12 cellular contexts compared by ENCODE assay signal in genomic region chr12:67681145-67681778, GRCh38. TPM values are rescaled to one million over a fixed set of nuclear protein-coding genes. Genes with fewer than 3 reads are reported as not detected.
DNase-seq lines count a peak whose midpoint lies in the region; ATAC-seq, FAIRE-seq and TF ChIP-seq lines count a peak whose summit lies in the region.
"Had no signal": no experiment of that assay in that cellular context is flagged by ENCODE, and none has a peak within 500 bp of the region (broad histone marks: within the 10 kb centered on the region; RNA-seq: fewer than 3 reads in every experiment).

No MANE protein-coding gene starts in this region.

- H3K9ac ChIP-seq in endothelial cell of umbilical vein (replicated peaks; ENCODE audit: extremely low read depth, insufficient read depth, low read length) = no peak overlapping the region

- H3K4me1 ChIP-seq in endothelial cell of umbilical vein (ENCODE audit: control insufficient read depth, extremely low read depth, insufficient read depth, low read length) = no peaks in the 10 kb centered on the region
- no peaks in the 10 kb centered on the region for H3K4me1 ChIP-seq in lung (ENCODE audit: control insufficient read depth in 2 of 2, insufficient read depth in 2 of 2, low read length in 2 of 2)
- no peaks in the 10 kb centered on the region for H3K4me1 ChIP-seq in upper lobe of right lung

- TF ChIP-seq CTCF in endothelial cell of umbilical vein (IDR thresholded peaks at IDR 0.05; ENCODE audit: extremely low read depth in 1 of 2, insufficient read depth in 1 of 2, low read depth in 1 of 2, low read length in 2 of 2) (no peak), lung (IDR thresholded peaks at IDR 0.05; ENCODE audit: control extremely low read depth, extremely low read depth) (no peak), upper lobe of right lung (IDR thresholded peaks at IDR 0.05) (no peak)

- BruUV-seq in endothelial cell of umbilical vein (replicated peaks; lab: Mats Ljungman, UMichigan) = no TSS peak

- ATAC-seq in lung (ENCODE audit: insufficient read depth, low FRiP score) (peak; percentile 41), upper lobe of right lung (peak; percentile 53), HG02588 (IDR thresholded peaks at IDR 0.05; ENCODE audit: unreplicated experiment) (no peak), GM18505 (IDR thresholded peaks at IDR 0.05; ENCODE audit: unreplicated experiment) (no peak), HG03108 (IDR thresholded peaks at IDR 0.05; ENCODE audit: unreplicated experiment) (no peak)
- ATAC-seq: GM23338 had no signal

- H3K27me3 ChIP-seq in MG63 = no peaks in the 10 kb centered on the region
- peaks cover 0 to 1% of the 10 kb centered on the region in 2 experiments for H3K27me3 ChIP-seq in endothelial cell of umbilical vein (ENCODE audit: control insufficient read depth in 2 of 2, insufficient read depth in 2 of 2, low read length in 2 of 2)
- H3K27me3 ChIP-seq in lung (ENCODE audit: control insufficient read depth, insufficient read depth) = no peaks in the 10 kb centered on the region
- no peaks in the 10 kb centered on the region for H3K27me3 ChIP-seq in upper lobe of right lung

- CTCF ChIA-PET in endothelial cell of umbilical vein (lab: Charles Lee) = interaction anchor here (0.6 to 1.3 kb wide), 9 partner anchors 10 to 325 kb away, joined by 3 to 5 read pairs (median 3); partner anchors contain the start of gene DYRK2

- H3K4me3 ChIP-seq in MG63 = no peak overlapping the region
- no peak overlapping the region for H3K4me3 ChIP-seq in endothelial cell of umbilical vein (replicated peaks in 1 of 3; ENCODE audit: insufficient read depth in 1 of 3, low read depth in 1 of 3, low read length in 3 of 3)
- no peak overlapping the region for H3K4me3 ChIP-seq in lung
- H3K4me3 ChIP-seq in upper lobe of right lung = no peak overlapping the region
- H3K4me3 ChIP-seq: GM23338 had no signal

- H3K4me2 ChIP-seq in endothelial cell of umbilical vein (ENCODE audit: insufficient read depth, low read length) = no peak overlapping the region
- H3K4me2 ChIP-seq: GM23338 had no signal

- H3K36me3 ChIP-seq in MG63 = no peaks in the 10 kb centered on the region
- H3K36me3 ChIP-seq in endothelial cell of umbilical vein (ENCODE audit: control insufficient read depth in 2 of 2, extremely low read depth in 1 of 2, insufficient read depth in 2 of 2, low read length in 2 of 2) = no peaks in the 10 kb centered on the region
- no peaks in the 10 kb centered on the region for H3K36me3 ChIP-seq in lung (ENCODE audit: control insufficient read depth in 2 of 2, insufficient read depth in 2 of 2, low read length in 2 of 2)
- no peaks in the 10 kb centered on the region for H3K36me3 ChIP-seq in upper lobe of right lung

- 75 to 92% methylated on average over 3 of the region's 3 CpGs for WGBS in lung, 2 donors

- POLR2A ChIA-PET in endothelial cell of umbilical vein (lab: Charles Lee) = no interaction called here

- H3K79me2 ChIP-seq in endothelial cell of umbilical vein (ENCODE audit: control insufficient read depth, insufficient read depth, low read length) = no peaks in the 10 kb centered on the region

- H3K9me1 ChIP-seq in endothelial cell of umbilical vein (replicated peaks; ENCODE audit: control insufficient read depth, extremely low read depth, insufficient read depth, low read length) = no peaks in the 10 kb centered on the region

- no peak for FAIRE-seq in endothelial cell of umbilical vein (lab: Jason Lieb, UNC)

- TF ChIP-seq POLR2A in endothelial cell of umbilical vein (IDR thresholded peaks at IDR 0.05; ENCODE audit: low read depth, low read length) (no peak), GM18505 (IDR thresholded peaks at IDR 0.05; ENCODE audit: borderline replicate concordance, extremely low read depth, insufficient read depth, insufficient read length) (no peak)

- H3K9me3 ChIP-seq in MG63 (no peaks in the 10 kb centered on the region), endothelial cell of umbilical vein (replicated peaks; ENCODE audit: control insufficient read depth, insufficient read depth, low read length) (no peaks in the 10 kb centered on the region), lung (ENCODE audit: control insufficient read depth in 2 of 2, insufficient read depth in 1 of 2, low read length in 1 of 2) (no peaks in the 10 kb centered on the region), upper lobe of right lung (no peaks in the 10 kb centered on the region)

- H3K27ac ChIP-seq in endothelial cell of umbilical vein (ENCODE audit: insufficient read depth, low read depth, low read length) (no peak overlapping the region), lung (ENCODE audit: low read depth in 1 of 2, low read length in 1 of 2) (peak overlapping the region in 1 of 2 donors; percentile 63), upper lobe of right lung (no peak overlapping the region)

- H4K20me1 ChIP-seq in endothelial cell of umbilical vein (replicated peaks; ENCODE audit: control insufficient read depth, extremely low read depth, insufficient read depth, low read length) = no peaks in the 10 kb centered on the region

- intact Hi-C loops in endothelial cell of umbilical vein (cut with micrococcal nuclease) = no loop called here
- intact Hi-C loops in upper lobe of right lung (cut with DNase I) = no loop called here

- DNase-seq in MG63 = peak; percentile 49
- DNase-seq in endothelial cell of umbilical vein (ENCODE audit: low read depth, low spot score) = peak; percentile 82
- no peak for DNase-seq in lung (ENCODE audit: low spot score)
- no peak for DNase-seq in upper lobe of right lung
- DNase-seq in occipital lobe (lab: John Stamatoyannopoulos, UW) = no peak
- DNase-seq: activated CD4-positive, alpha-beta T cell treated with anti-CD3 and anti-CD28 coated beads, Interleukin-2, amount 50 U/mL, for 1 hour; mesendoderm; NCI-H748 treated with DMSO at 0.1 percent for 48 hours had no signal

- H2AFZ ChIP-seq in endothelial cell of umbilical vein (ENCODE audit: low read depth, low read length) = no peak overlapping the region
- H2AFZ ChIP-seq: GM23338 had no signal

- dilution Hi-C loops in endothelial cell of umbilical vein (cut with MboI; ENCODE audit: extremely low pct_ligation_motif_present, low sequenced_read_pairs) = no loop called here

TF ChIP-seq in endothelial cell of umbilical vein, 7 proteins besides CTCF, POLR2A, EP300 and RAD21:
- TF ChIP-seq, protein P1, sequence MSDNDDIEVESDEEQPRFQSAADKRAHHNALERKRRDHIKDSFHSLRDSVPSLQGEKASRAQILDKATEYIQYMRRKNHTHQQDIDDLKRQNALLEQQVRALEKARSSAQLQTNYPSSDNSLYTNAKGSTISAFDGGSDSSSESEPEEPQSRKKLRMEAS (IDR thresholded peaks at IDR 0.05; ENCODE audit: insufficient read depth, insufficient read length) = no peak
- TF ChIP-seq FOS (IDR thresholded peaks at IDR 0.05; ENCODE audit: borderline replicate concordance, insufficient read depth, low read length) (peak; percentile 61), MYC (IDR thresholded peaks at IDR 0.05; ENCODE audit: low read depth, low read length) (no peak)
TF ChIP-seq in endothelial cell of umbilical vein: peak in this region for 1.

RNA-seq across cellular contexts. Expression of gene DYRK2, which starts 32.7 kb away (rescaled TPM):
- total RNA-seq in MG63 (2014; rRNA removed; shearing (Covaris generic); ENCODE audit: low replicate concordance) = 16.5 and 23.1 TPM in 2 replicates
- 11.0 and 13.7 TPM in 2 replicates for total RNA-seq in endothelial cell of umbilical vein
- 4.5 and 7.3 TPM in 2 replicates for polyA plus RNA-seq in endothelial cell of umbilical vein
- 5.5 and 6.2 TPM in 2 replicates for polyA plus RNA-seq in endothelial cell of umbilical vein (2011; cell fraction: cytosol; rRNA removed)
- polyA plus RNA-seq in endothelial cell of umbilical vein (2011; cell fraction: nucleus; rRNA removed) = 4.9 and 6.1 TPM in 2 replicates
- 6.6 and 7.2 TPM in 2 replicates for polyA plus RNA-seq in endothelial cell of umbilical vein (2012)
- 12.6 and 16.9 TPM in 2 replicates for polyA minus RNA-seq in endothelial cell of umbilical vein
- polyA minus RNA-seq in endothelial cell of umbilical vein (2011; cell fraction: cytosol; rRNA and poly(A)+ RNA removed) = 11.0 TPM
- polyA minus RNA-seq in endothelial cell of umbilical vein (2011; cell fraction: nucleus; rRNA and poly(A)+ RNA removed) = 6.1 and 10.8 TPM in 2 replicates
- 10 to 100 TPM; 19.4 to 34.9 TPM for total RNA-seq in lung
- 1 to 10 TPM; 3.1 to 5.9 TPM for polyA plus RNA-seq in lung
- total RNA-seq in upper lobe of right lung = 15.5 TPM
- total RNA-seq in occipital lobe = 140 TPM

Comparison
In these comparisons a context has a peak if more than half of its experiments do, and no peak if none do; other contexts are left out.
1. DNase-seq: peak in MG63 (single experiment) and endothelial cell of umbilical vein (single experiment); none in lung (single experiment), upper lobe of right lung (single experiment) and occipital lobe (single experiment).
2. ATAC-seq: peak in lung (single experiment) and upper lobe of right lung (single experiment); none in HG02588 (single experiment), GM18505 (single experiment) and HG03108 (single experiment).